19 cellular contexts compared by ENCODE assay signal in the genomic region with DNA sequence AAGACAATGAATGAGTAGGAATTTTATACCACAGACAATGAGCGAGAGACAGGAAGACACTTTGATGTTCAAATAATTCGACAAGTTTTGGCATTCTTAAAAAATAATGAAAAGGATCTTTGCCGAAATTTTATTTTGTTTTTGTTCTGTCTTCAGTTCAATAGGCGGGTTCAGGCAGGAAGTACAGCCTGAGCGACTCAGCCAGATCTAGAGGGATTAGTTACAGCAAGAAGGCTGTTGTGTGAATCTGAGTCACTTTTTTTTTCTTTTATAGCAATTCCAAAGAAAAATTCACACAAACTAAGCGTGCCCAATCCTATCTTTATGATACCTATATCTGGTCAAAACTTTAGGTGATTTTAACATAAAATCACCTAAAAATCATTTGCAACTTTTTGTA.
DNase-seq lines count a peak whose midpoint lies in the region; ATAC-seq and TF ChIP-seq lines count a peak whose summit lies in the region.
"Had no signal": no experiment of that assay in that cellular context is flagged by ENCODE, and none has a peak within 500 bp of the region (broad histone marks: within the 10 kb centered on the region; RNA-seq: fewer than 3 reads in every experiment).

No MANE protein-coding gene starts in this region.

- H3K27ac Mint-ChIP-seq in CD8-positive, alpha-beta memory T cell: no peak overlapping the region
- H3K27ac Mint-ChIP-seq: activated CD4-positive, alpha-beta T cell treated with anti-CD3 and anti-CD28 coated beads, Interleukin-2, amount 10 ng/mL, durations not matched to agents 24 days and 14 days; activated T-cell treated with anti-CD3 and anti-CD28 coated beads, Interleukin-2, amount 50 U/mL, for 72 hours; GM23338; stimulated activated effector memory CD8-positive, alpha-beta T cell treated with anti-CD3 and anti-CD28 coated beads, Interleukin-12 subunit alpha, Interleukin-12 subunit beta, amount 100 ng/mL, for 72 hours; T-cell had no signal

- DNase-seq in AG10803 (ENCODE audit: low read depth): peak; percentile 53
- DNase-seq in M059J (ENCODE audit: low read depth): peak; percentile 31
- DNase-seq in cardiac fibroblast (ENCODE audit: low read depth in 2 of 2): peak; percentile 25 to 59
- DNase-seq in myocyte (ENCODE audit: low read depth): peak; percentile 25
- no peak for DNase-seq in CD8-positive, alpha-beta memory T cell
- no peak for DNase-seq in NCI-H345 treated with DMSO at 0.1 percent for 48 hours (lab: John Stamatoyannopoulos, UW; ENCODE audit: unreplicated experiment)
- no peak for DNase-seq in hypothalamus (lab: John Stamatoyannopoulos, UW)
- DNase-seq: activated CD4-positive, alpha-beta T cell treated with anti-CD3 and anti-CD28 coated beads, Interleukin-2, amount 10 ng/mL, durations not matched to agents 24 days and 14 days; activated T-cell treated with anti-CD3 and anti-CD28 coated beads, Interleukin-2, amount 50 U/mL, for 72 hours; aorta; C1 segment of cervical spinal cord; GDM1; left cardiac atrium; NCI-H2029 treated with DMSO at 0.1 percent for 48 hours; stimulated activated CD4-positive, alpha-beta T cell treated with anti-CD3 and anti-CD28 coated beads, Interleukin-4, amount 100 ng/mL, for 24 hours; T-cell had no signal

- H3K4me3 ChIP-seq in AG10803 (ENCODE audit: low read length) (no peak overlapping the region), cardiac fibroblast (replicated peaks in 1 of 2; ENCODE audit: low read depth in 2 of 2, low read length in 2 of 2) (no peak overlapping the region)
- no peak overlapping the region for H3K4me3 ChIP-seq in CD8-positive, alpha-beta memory T cell (ENCODE audit: low read length)
- H3K4me3 ChIP-seq: GM23338 had no signal

- no peak overlapping the region for H3K4me3 Mint-ChIP-seq in CD8-positive, alpha-beta memory T cell
- H3K4me3 Mint-ChIP-seq: activated CD4-positive, alpha-beta T cell treated with anti-CD3 and anti-CD28 coated beads, Interleukin-2, amount 10 ng/mL, durations not matched to agents 24 days and 14 days; activated T-cell treated with anti-CD3 and anti-CD28 coated beads, Interleukin-2, amount 50 U/mL, for 72 hours; GM23338; stimulated activated effector memory CD8-positive, alpha-beta T cell treated with anti-CD3 and anti-CD28 coated beads, Interleukin-12 subunit alpha, Interleukin-12 subunit beta, amount 100 ng/mL, for 72 hours; T-cell had no signal

- H3K36me3 Mint-ChIP-seq in CD8-positive, alpha-beta memory T cell: no peaks in the 10 kb centered on the region
- H3K36me3 Mint-ChIP-seq: stimulated activated effector memory CD8-positive, alpha-beta T cell treated with anti-CD3 and anti-CD28 coated beads, Interleukin-12 subunit alpha, Interleukin-12 subunit beta, amount 100 ng/mL, for 72 hours; T-cell had no signal

- POLR2A ChIA-PET in CD8-positive, alpha-beta memory T cell (lab: Charles Lee): no interaction called here

- no peaks in the 10 kb centered on the region for H3K27me3 Mint-ChIP-seq in CD8-positive, alpha-beta memory T cell
- H3K27me3 Mint-ChIP-seq: T-cell had no signal

- peaks cover 0 to 9% (median 4%) of the 10 kb centered on the region in 5 donors for H3K9me3 Mint-ChIP-seq in CD8-positive, alpha-beta memory T cell
- H3K9me3 Mint-ChIP-seq: activated CD4-positive, alpha-beta T cell treated with anti-CD3 and anti-CD28 coated beads, Interleukin-2, amount 10 ng/mL, durations not matched to agents 24 days and 14 days; GM23338 had no signal

- no peak for ATAC-seq in GM18867 (IDR thresholded peaks at IDR 0.05; ENCODE audit: unreplicated experiment)
- ATAC-seq: activated T-cell treated with anti-CD3 and anti-CD28 coated beads, Interleukin-2, amount 50 U/mL, for 72 hours; GM23338; left cardiac atrium; stimulated activated effector memory CD8-positive, alpha-beta T cell treated with anti-CD3 and anti-CD28 coated beads, Interleukin-12 subunit alpha, Interleukin-12 subunit beta, amount 100 ng/mL, for 72 hours; T-cell had no signal

- no peaks in the 10 kb centered on the region for H3K27me3 ChIP-seq in CD8-positive, alpha-beta memory T cell (ENCODE audit: insufficient read depth, low read length, poor library complexity, severe bottlenecking)

- no peaks in the 10 kb centered on the region for H3K9me3 ChIP-seq in CD8-positive, alpha-beta memory T cell (ENCODE audit: low read length)

- CTCF ChIA-PET in CD8-positive, alpha-beta memory T cell (lab: Charles Lee): no interaction called here

- TF ChIP-seq CTCF in AG10803 (conservative IDR thresholded peaks at IDR 0.05; ENCODE audit: low read length) (no peak), cardiac fibroblast (IDR thresholded peaks at IDR 0.05; ENCODE audit: low read depth, low read length) (no peak)

- H3K36me3 ChIP-seq in CD8-positive, alpha-beta memory T cell (ENCODE audit: insufficient read depth, low read length): no peaks in the 10 kb centered on the region

- no peaks in the 10 kb centered on the region for H3K4me1 ChIP-seq in CD8-positive, alpha-beta memory T cell (ENCODE audit: insufficient read depth, low read length)

- H3K4me1 Mint-ChIP-seq in CD8-positive, alpha-beta memory T cell: no peaks in the 10 kb centered on the region
- H3K4me1 Mint-ChIP-seq: activated CD4-positive, alpha-beta T cell treated with anti-CD3 and anti-CD28 coated beads, Interleukin-2, amount 10 ng/mL, durations not matched to agents 24 days and 14 days; GM23338; stimulated activated effector memory CD8-positive, alpha-beta T cell treated with anti-CD3 and anti-CD28 coated beads, Interleukin-12 subunit alpha, Interleukin-12 subunit beta, amount 100 ng/mL, for 72 hours; T-cell had no signal

- H3K27ac ChIP-seq in CD8-positive, alpha-beta memory T cell (ENCODE audit: low read depth, low read length): no peak overlapping the region

Comparison
In these comparisons a context has a peak if more than half of its experiments do, and no peak if none do; other contexts are left out.
1. DNase-seq: peak in AG10803 (single experiment), M059J (single experiment), cardiac fibroblast (2 of 2) and myocyte (single experiment); none in CD8-positive, alpha-beta memory T cell (0 of 5), NCI-H345 treated with DMSO at 0.1 percent for 48 hours (single experiment) and hypothalamus (0 of 51).